ENCODE assay signal across 24 cellular contexts in the genomic region with DNA sequence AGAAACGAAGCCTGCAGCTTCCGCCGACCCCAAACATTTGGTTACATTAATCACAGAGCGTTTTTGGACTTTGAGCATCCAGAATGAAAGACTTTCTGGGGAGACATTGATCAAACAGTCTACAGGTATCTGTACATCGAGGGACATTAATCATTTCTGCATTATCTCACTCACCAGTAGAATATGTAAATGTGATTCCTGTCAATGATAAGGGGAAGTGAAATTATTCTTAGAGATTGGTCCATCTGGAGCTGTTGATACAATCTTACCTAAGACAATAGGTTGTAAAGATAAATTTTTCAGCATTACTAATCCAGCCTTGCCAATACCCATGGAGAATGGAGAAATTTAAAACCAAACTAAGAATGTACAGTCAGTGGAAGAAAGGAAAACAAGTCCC.
"Had no signal": no experiment of that assay in that cellular context is flagged by ENCODE, and none has a peak within 500 bp of the region (broad histone marks: within the 10 kb centered on the region; RNA-seq: fewer than 3 reads in every experiment).

No MANE protein-coding gene starts in this region.

- ATAC-seq: activated CD8-positive, alpha-beta T cell treated with anti-CD3 and anti-CD28 coated beads for 36 hours; activated T-cell treated with anti-CD3 and anti-CD28 coated beads, Interleukin-2, amount 50 U/mL, for 72 hours; activated T-helper 17 cell treated with anti-CD3 and anti-CD28 coated beads, Interleukin-2, amount 50 U/mL, for 72 hours; Panc1 had no signal

- DNase-seq: activated CD4-positive, alpha-beta T cell treated with anti-CD3 and anti-CD28 coated beads, Interleukin-2, amount 10 ng/mL, durations not matched to agents 24 days and 14 days; activated CD4-positive, alpha-beta T cell treated with anti-CD3 and anti-CD28 coated beads, Interleukin-2, amount 50 U/mL, for 4 hours; activated CD8-positive, alpha-beta T cell treated with anti-CD3 and anti-CD28 coated beads for 36 hours; activated effector memory CD4-positive, alpha-beta T cell treated with anti-CD3 and anti-CD28 coated beads, Interleukin-2, amount 50 U/mL, for 16 hours; activated naive CD4-positive, alpha-beta T cell; activated naive CD8-positive, alpha-beta T cell treated with anti-CD3 and anti-CD28 coated beads, Interleukin-2, amount 10 ng/mL, durations not matched to agents 7 days and 5 days; activated T-cell treated with anti-CD3 and anti-CD28 coated beads, Interleukin-2, amount 50 U/mL, for 1 hour; activated T-cell treated with anti-CD3 and anti-CD28 coated beads, Interleukin-2, amount 50 U/mL, for 72 hours; amygdala; colonic mucosa; KG1; NCI-H1048; NCI-H1105 treated with DMSO at 0.1 percent for 48 hours; NCI-H1436; NCI-H1694; NCI-H1930; NCI-H2081 treated with DMSO at 0.1 percent for 48 hours; NCI-H510A; NCI-H526; NCI-H748 treated with DMSO at 0.1 percent for 48 hours; NK-92 treated with Interleukin-12 subunit alpha and Interleukin-12 subunit beta, amount 100 ng/mL, for 24 hours; SHP77 had no signal
